In the genomic region with DNA sequence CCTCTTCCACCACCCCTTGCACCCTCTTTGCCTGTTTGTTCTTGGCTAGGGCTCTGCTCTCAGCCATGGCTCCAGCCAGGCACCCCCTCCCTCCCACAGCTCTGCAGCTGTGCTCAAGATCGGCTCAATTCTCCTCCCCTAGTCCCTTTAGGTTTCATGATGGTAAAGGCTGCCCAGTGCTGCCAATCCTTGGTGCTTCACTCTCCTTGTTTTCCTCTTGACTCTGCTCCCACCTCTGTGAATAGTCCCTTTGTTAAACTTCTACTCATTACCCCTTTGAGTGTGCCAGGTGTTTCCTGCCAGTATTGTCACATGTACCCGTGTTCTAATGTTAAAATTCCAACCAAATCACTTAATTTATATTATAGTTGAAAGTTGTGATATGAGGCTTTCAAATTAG, we compare ENCODE assay signal across 18 cellular contexts.
DNase-seq lines count a peak whose midpoint lies in the region; ATAC-seq and TF ChIP-seq lines count a peak whose summit lies in the region.
"Had no signal": no experiment of that assay in that cellular context is flagged by ENCODE, and none has a peak within 500 bp of the region (broad histone marks: within the 10 kb centered on the region; RNA-seq: fewer than 3 reads in every experiment).

No MANE protein-coding gene starts in this region.

- peak overlapping the region in 6 of 10 donors; percentile 5 to 60 (median 12) for H3K27ac Mint-ChIP-seq in naive thymus-derived CD8-positive, alpha-beta T cell
- H3K27ac Mint-ChIP-seq: B cell, natural killer cell had no signal

- no peaks in the 10 kb centered on the region for H3K27me3 Mint-ChIP-seq in naive thymus-derived CD8-positive, alpha-beta T cell
- H3K27me3 Mint-ChIP-seq: B cell had no signal

- H3K36me3 ChIP-seq in esophagus muscularis mucosa: no peaks in the 10 kb centered on the region
- H3K36me3 ChIP-seq: colonic mucosa had no signal

- no peak overlapping the region for H3K27ac ChIP-seq in esophagus muscularis mucosa (replicated peaks in 1 of 4)
- H3K27ac ChIP-seq: colonic mucosa, hepatocyte had no signal

- no peaks in the 10 kb centered on the region for H3K4me1 ChIP-seq in esophagus muscularis mucosa
- H3K4me1 ChIP-seq: colonic mucosa had no signal

- peaks cover 21 to 40% (median 33%) of the 10 kb centered on the region in 4 donors for H3K4me1 Mint-ChIP-seq in naive thymus-derived CD8-positive, alpha-beta T cell
- H3K4me1 Mint-ChIP-seq: B cell had no signal

- no peak for TF ChIP-seq CTCF in esophagus muscularis mucosa (IDR thresholded peaks at IDR 0.05)

- H3K36me3 Mint-ChIP-seq in naive thymus-derived CD8-positive, alpha-beta T cell: peaks cover 0 to 6% (median 0%) of the 10 kb centered on the region in 3 donors
- H3K36me3 Mint-ChIP-seq: natural killer cell had no signal

- peaks cover 0 to 10% (median 4%) of the 10 kb centered on the region in 9 donors for H3K9me3 Mint-ChIP-seq in naive thymus-derived CD8-positive, alpha-beta T cell
- H3K9me3 Mint-ChIP-seq: natural killer cell had no signal

- TF ChIP-seq POLR2A in esophagus muscularis mucosa (IDR thresholded peaks at IDR 0.05; ENCODE audit: low read depth): no peak

- ATAC-seq in naive thymus-derived CD8-positive, alpha-beta T cell: peak in 1 of 2 donors; percentile 16
- ATAC-seq: esophagus mucosa, left ventricle myocardium superior had no signal

- H3K4me3 Mint-ChIP-seq in naive thymus-derived CD8-positive, alpha-beta T cell: peak overlapping the region in 5 of 10 donors; percentile 4 to 69 (median 41)
- H3K4me3 Mint-ChIP-seq: B cell; natural killer cell; T-helper 1 cell treated with Interleukin-12 subunit alpha and Interleukin-12 subunit beta and Interleukin-4 antibody, amounts not matched to agents 30 μg/mL and 1 μg/mL, for 36 hours had no signal

- intact Hi-C loops in esophagus muscularis mucosa (cut with DNase I): no loop called here

- 70% methylated on average over 2 of the region's 2 CpGs for WGBS in esophagus muscularis mucosa

- H3K9me3 ChIP-seq in esophagus muscularis mucosa: peaks cover 0 to 4% (median 2%) of the 10 kb centered on the region in 4 donors
- H3K9me3 ChIP-seq: colonic mucosa had no signal

- H3K4me3 ChIP-seq in esophagus muscularis mucosa: no peak overlapping the region
- H3K4me3 ChIP-seq: colonic mucosa, hepatocyte had no signal

- POLR2A ChIA-PET in naive thymus-derived CD8-positive, alpha-beta T cell (lab: Charles Lee): no interaction called here

- TF ChIP-seq EP300 in esophagus muscularis mucosa (IDR thresholded peaks at IDR 0.05): no peak

- DNase-seq in DMS153 treated with DMSO at 0.1 percent for 48 hours (lab: John Stamatoyannopoulos, UW; ENCODE audit: unreplicated experiment) (peak; percentile 19), NCI-H1092 (lab: John Stamatoyannopoulos, UW) (peak; percentile 19), NCI-H748 treated with DMSO at 0.1 percent for 48 hours (lab: John Stamatoyannopoulos, UW) (peak; percentile 35), esophagus muscularis mucosa (ENCODE audit: extremely low spot score) (no peak), DMS114 treated with DMSO at 0.1 percent for 48 hours (lab: John Stamatoyannopoulos, UW; ENCODE audit: unreplicated experiment) (no peak), NOMO-1 (lab: John Stamatoyannopoulos, UW; ENCODE audit: unreplicated experiment in 2 of 2) (no peak), hepatic stellate cell (ENCODE audit: low spot score) (no peak)
- no peak for DNase-seq in naive thymus-derived CD8-positive, alpha-beta T cell
- DNase-seq: colonic mucosa; left ventricle myocardium superior; natural killer cell; RPMI8226; stimulated activated CD4-positive, alpha-beta T cell treated with anti-CD3 and anti-CD28 coated beads, Interleukin-2, amount 100 ng/mL, for 24 hours; trophoblast cell had no signal

- no peaks in the 10 kb centered on the region for H3K27me3 ChIP-seq in esophagus muscularis mucosa
- H3K27me3 ChIP-seq: colonic mucosa, hepatocyte had no signal

Comparison
In these comparisons a context has a peak if more than half of its experiments do, and no peak if none do; other contexts are left out.
1. DNase-seq: peak in DMS153 treated with DMSO at 0.1 percent for 48 hours (single experiment), NCI-H1092 (single experiment) and NCI-H748 treated with DMSO at 0.1 percent for 48 hours (single experiment); none in naive thymus-derived CD8-positive, alpha-beta T cell (0 of 10), esophagus muscularis mucosa (single experiment), DMS114 treated with DMSO at 0.1 percent for 48 hours (single experiment), NOMO-1 (0 of 2) and hepatic stellate cell (single experiment).